Comparison of ENCODE assay signal across 19 cellular contexts in genomic region chr9:2231831-2232230, GRCh38.
DNase-seq lines count a peak whose midpoint lies in the region; TF ChIP-seq lines count a peak whose summit lies in the region.
"Had no signal": no experiment of that assay in that cellular context is flagged by ENCODE, and none has a peak within 500 bp of the region (broad histone marks: within the 10 kb centered on the region; RNA-seq: fewer than 3 reads in every experiment).

No MANE protein-coding gene starts in this region.

- H3K9ac ChIP-seq in adipocyte (ENCODE audit: low read length) (no peak overlapping the region), trophoblast cell (ENCODE audit: low read length) (no peak overlapping the region)

- no peak overlapping the region for H3K27ac ChIP-seq in trophoblast cell (ENCODE audit: low read depth, low read length)
- H3K27ac ChIP-seq: esophagus muscularis mucosa, pancreas had no signal

- H3K18ac ChIP-seq in trophoblast cell (ENCODE audit: low read length), result no peak overlapping the region

- peak overlapping the region; percentile 2 for H2BK12ac ChIP-seq in trophoblast cell (ENCODE audit: low read length)

- peaks cover 9% of the 10 kb centered on the region for H3K79me1 ChIP-seq in trophoblast cell (ENCODE audit: low read length)

- H3K79me2 ChIP-seq in trophoblast cell (ENCODE audit: control insufficient read depth, insufficient read depth, low read length, poor library complexity), result no peaks in the 10 kb centered on the region

- H3K4me3 ChIP-seq in adipocyte (ENCODE audit: low read length) (no peak overlapping the region), fibroblast of pulmonary artery (replicated peaks; ENCODE audit: low read depth, low read length) (no peak overlapping the region), trophoblast cell (ENCODE audit: low read depth, low read length) (no peak overlapping the region)
- H3K4me3 ChIP-seq: esophagus muscularis mucosa, pancreas had no signal

- H2AK5ac ChIP-seq in trophoblast cell (ENCODE audit: low read length), result no peak overlapping the region

- H4K91ac ChIP-seq in trophoblast cell (ENCODE audit: low read depth, low read length), result peak overlapping the region; percentile 43

- H2AFZ ChIP-seq in trophoblast cell (ENCODE audit: insufficient read depth, low read length, poor library complexity), result no peak overlapping the region

- peak; percentile 51 for DNase-seq in GM03348 (ENCODE audit: low spot score)
- peak; percentile 29 for DNase-seq in adipocyte (ENCODE audit: low read depth)
- DNase-seq in fibroblast of pulmonary artery (ENCODE audit: low read depth), result peak; percentile 73
- no peak for DNase-seq in trophoblast cell
- no peak for DNase-seq in nucleus accumbens (lab: John Stamatoyannopoulos, UW)
- no peak for DNase-seq in ACHN
- no peak for DNase-seq in activated naive CD4-positive, alpha-beta T cell treated with anti-CD3 and anti-CD28 coated beads, Interleukin-2, amount 50 U/mL, for 16 hours
- DNase-seq in DMS153 (lab: John Stamatoyannopoulos, UW), result no peak
- DNase-seq: activated CD4-positive, alpha-beta T cell treated with anti-CD3 and anti-CD28 coated beads, Interleukin-2, amount 10 ng/mL, durations not matched to agents 7 days and 5 days; activated naive CD4-positive, alpha-beta T cell treated with anti-CD3 and anti-CD28 coated beads, Interleukin-2, amount 10 ng/mL, durations not matched to agents 7 days and 5 days; central memory CD4-positive, alpha-beta T cell; effector CD4-positive, alpha-beta T cell; GDM1; NCI-H146; NK-92 treated with Interleukin-12 subunit alpha and Interleukin-12 subunit beta, amount 100 ng/mL, for 24 hours; small intestine; stimulated activated CD4-positive, alpha-beta T cell treated with anti-CD3 and anti-CD28 coated beads, Interleukin-4, amount 100 ng/mL, for 24 hours had no signal

- no peak overlapping the region for H3K4me2 ChIP-seq in trophoblast cell (ENCODE audit: low read length)

- peaks cover 20% of the 10 kb centered on the region for H3K4me1 ChIP-seq in adipocyte (ENCODE audit: control insufficient read depth, insufficient read depth, low read length)
- H3K4me1 ChIP-seq in trophoblast cell (ENCODE audit: control insufficient read depth in 1 of 2, insufficient read depth in 2 of 2, low read length in 2 of 2), result peaks cover 18 to 27% of the 10 kb centered on the region in 2 experiments

- no peak overlapping the region for H2BK5ac ChIP-seq in trophoblast cell (ENCODE audit: low read depth, low read length, poor library complexity)

- no peak overlapping the region for H3K4ac ChIP-seq in trophoblast cell (ENCODE audit: low read depth, low read length)

- WGBS in trophoblast cell (ENCODE audit: extremely low coverage, insufficient coverage, insufficient read length), result no CpG with 5 or more reads among the region's 2 CpGs

- no peak overlapping the region for H3K14ac ChIP-seq in trophoblast cell (ENCODE audit: low read length)

- no peak overlapping the region for H4K8ac ChIP-seq in trophoblast cell (ENCODE audit: low read depth, low read length)

- H3K23ac ChIP-seq in trophoblast cell (ENCODE audit: low read length), result no peak overlapping the region

- no peak overlapping the region for H4K12ac ChIP-seq in trophoblast cell (ENCODE audit: low read depth, low read length)

- in situ Hi-C loops in ACHN (cut with HindIII; ENCODE audit: low pct_ligation_motif_present, low pct_unique_long_range_greater_than_20kb, low sequenced_read_pairs), result no loop called here

- H3K27me3 ChIP-seq in adipocyte (replicated peaks; ENCODE audit: control insufficient read depth, insufficient read depth, low read length) (no peaks in the 10 kb centered on the region), trophoblast cell (ENCODE audit: insufficient read depth, low read length) (no peaks in the 10 kb centered on the region)
- H3K27me3 ChIP-seq: esophagus muscularis mucosa, pancreas had no signal

- H3K36me3 ChIP-seq in adipocyte (ENCODE audit: control insufficient read depth, insufficient read depth, low read length, severe bottlenecking), result no peaks in the 10 kb centered on the region
- H3K36me3 ChIP-seq in trophoblast cell (ENCODE audit: control insufficient read depth in 1 of 2, insufficient read depth in 2 of 2, low read length in 2 of 2), result no peaks in the 10 kb centered on the region
- H3K36me3 ChIP-seq: esophagus muscularis mucosa, pancreas had no signal

- H3K9me3 ChIP-seq in adipocyte (ENCODE audit: control insufficient read depth, low read length) (no peaks in the 10 kb centered on the region), trophoblast cell (ENCODE audit: insufficient read depth, low read depth, low read length) (no peaks in the 10 kb centered on the region)
- H3K9me3 ChIP-seq: esophagus muscularis mucosa, pancreas had no signal

- no peak for TF ChIP-seq CTCF in fibroblast of pulmonary artery (IDR thresholded peaks at IDR 0.05; ENCODE audit: low read length, missing control alignments)

- no peak overlapping the region for H2BK120ac ChIP-seq in trophoblast cell (ENCODE audit: insufficient read depth, low read length, poor library complexity)

Comparison
In these comparisons a context has a peak if more than half of its experiments do, and no peak if none do; other contexts are left out.
1. DNase-seq: peak in GM03348 (single experiment), adipocyte (single experiment) and fibroblast of pulmonary artery (single experiment); none in trophoblast cell (0 of 2), nucleus accumbens (0 of 56), ACHN (single experiment), activated naive CD4-positive, alpha-beta T cell treated with anti-CD3 and anti-CD28 coated beads, Interleukin-2, amount 50 U/mL, for 16 hours (single experiment) and DMS153 (single experiment).